Comparison of ENCODE assay signal across 11 cellular contexts in genomic region chr1:202568466-202569196, GRCh38.
DNase-seq lines count a peak whose midpoint lies in the region; ATAC-seq and TF ChIP-seq lines count a peak whose summit lies in the region.
"Had no signal": no experiment of that assay in that cellular context is flagged by ENCODE, and none has a peak within 500 bp of the region (broad histone marks: within the 10 kb centered on the region; RNA-seq: fewer than 3 reads in every experiment).

No MANE protein-coding gene starts in this region.

- no peak for TF ChIP-seq POLR2A in heart left ventricle (IDR thresholded peaks at IDR 0.05)
- TF ChIP-seq POLR2A in vagina (IDR thresholded peaks at IDR 0.05): no peak

- H3K9me3 ChIP-seq in heart left ventricle (no peaks in the 10 kb centered on the region), vagina (no peaks in the 10 kb centered on the region)

- intact Hi-C loops in heart left ventricle (cut with DNase I): loop anchor here in 3 of 10 donors (5.0 to 10.0 kb wide), 3 partner anchors 54 to 66 kb away; no protein-coding TSS in a partner anchor
- intact Hi-C loops in left cardiac atrium (cut with DNase I): no loop called here
- intact Hi-C loops in vagina (cut with DNase I): no loop called here

- no peaks in the 10 kb centered on the region for H3K27me3 Mint-ChIP-seq in nephron (ENCODE audit: low read depth)
- H3K27me3 Mint-ChIP-seq: stimulated activated naive CD8-positive, alpha-beta T cell treated with anti-CD3 and anti-CD28 coated beads, Interleukin-15, Interleukin-2, amounts not matched to agents 100 ng/mL and 50 ng/mL, for 24 hours had no signal

- H3K4me1 ChIP-seq in heart left ventricle: peaks cover 0 to 86% (median 36%) of the 10 kb centered on the region in 12 donors
- peaks cover 39% of the 10 kb centered on the region for H3K4me1 ChIP-seq in vagina

- H3K27ac Mint-ChIP-seq in nephron: peak overlapping the region; percentile 96
- H3K27ac Mint-ChIP-seq: stimulated activated naive CD8-positive, alpha-beta T cell treated with anti-CD3 and anti-CD28 coated beads, Interleukin-15, Interleukin-2, amounts not matched to agents 100 ng/mL and 50 ng/mL, for 24 hours had no signal

- peaks cover 15% of the 10 kb centered on the region for H3K36me3 Mint-ChIP-seq in nephron (ENCODE audit: low read depth)

- H3K4me3 ChIP-seq in heart left ventricle (no peak overlapping the region), fibroblast of mammary gland (ENCODE audit: control insufficient read depth, low read depth, low read length) (no peak overlapping the region), vagina (no peak overlapping the region)

- peaks cover 68% of the 10 kb centered on the region for H3K4me1 Mint-ChIP-seq in nephron

- TF ChIP-seq CTCF in heart left ventricle (IDR thresholded peaks at IDR 0.05) (no peak), fibroblast of mammary gland (conservative IDR thresholded peaks at IDR 0.05; ENCODE audit: control insufficient read depth, insufficient read depth, low read depth, low read length) (no peak), nephron (IDR thresholded peaks at IDR 0.05; ENCODE audit: unreplicated experiment in 3 of 3) (no peak), vagina (IDR thresholded peaks at IDR 0.05) (no peak)

- H3K36me3 ChIP-seq in heart left ventricle: peaks cover 3 to 100% (median 60%) of the 10 kb centered on the region in 9 donors
- H3K36me3 ChIP-seq in vagina: peaks cover 0 to 7% of the 10 kb centered on the region in 2 donors

- H3K27ac ChIP-seq in heart left ventricle (peak overlapping the region in 7 of 12 donors; percentile 15 to 78 (median 46)), vagina (peak overlapping the region; percentile 40)

- no peak for ATAC-seq in heart left ventricle
- no peak for ATAC-seq in left cardiac atrium
- ATAC-seq in HG02759 (IDR thresholded peaks at IDR 0.05; ENCODE audit: unreplicated experiment): no peak

- peak overlapping the region in 2 of 3 experiments; percentile 2 to 35 for H3K4me3 Mint-ChIP-seq in nephron
- H3K4me3 Mint-ChIP-seq: neural crest cell; stimulated activated naive CD8-positive, alpha-beta T cell treated with anti-CD3 and anti-CD28 coated beads, Interleukin-15, Interleukin-2, amounts not matched to agents 100 ng/mL and 50 ng/mL, for 24 hours had no signal

- H3K27me3 ChIP-seq in heart left ventricle (no peaks in the 10 kb centered on the region), vagina (no peaks in the 10 kb centered on the region)

- DNase-seq in heart left ventricle (no peak), left cardiac atrium (no peak), fibroblast of mammary gland (ENCODE audit: low read depth) (peak; percentile 39), vagina (ENCODE audit: extremely low spot score in 2 of 2) (no peak), SHP77 (lab: John Stamatoyannopoulos, UW) (no peak)
- no peak for DNase-seq in stimulated activated CD8-positive, alpha-beta memory T cell treated with anti-CD3 and anti-CD28 coated beads, Interleukin-4, amount 100 ng/mL, for 48 hours
- DNase-seq: stimulated activated CD4-positive, alpha-beta T cell treated with anti-CD3 and anti-CD28 coated beads, Interleukin-4, amount 100 ng/mL, for 1 hour had no signal

- H3K9me3 Mint-ChIP-seq in nephron: no peaks in the 10 kb centered on the region
- H3K9me3 Mint-ChIP-seq: neural crest cell; stimulated activated naive CD8-positive, alpha-beta T cell treated with anti-CD3 and anti-CD28 coated beads, Interleukin-15, Interleukin-2, amounts not matched to agents 100 ng/mL and 50 ng/mL, for 24 hours had no signal

- 67 to 79% (median 72%) methylated on average over 6 of the region's 6 CpGs for WGBS in heart left ventricle, 4 donors
